8 cellular contexts compared by ENCODE assay signal in the genomic region with DNA sequence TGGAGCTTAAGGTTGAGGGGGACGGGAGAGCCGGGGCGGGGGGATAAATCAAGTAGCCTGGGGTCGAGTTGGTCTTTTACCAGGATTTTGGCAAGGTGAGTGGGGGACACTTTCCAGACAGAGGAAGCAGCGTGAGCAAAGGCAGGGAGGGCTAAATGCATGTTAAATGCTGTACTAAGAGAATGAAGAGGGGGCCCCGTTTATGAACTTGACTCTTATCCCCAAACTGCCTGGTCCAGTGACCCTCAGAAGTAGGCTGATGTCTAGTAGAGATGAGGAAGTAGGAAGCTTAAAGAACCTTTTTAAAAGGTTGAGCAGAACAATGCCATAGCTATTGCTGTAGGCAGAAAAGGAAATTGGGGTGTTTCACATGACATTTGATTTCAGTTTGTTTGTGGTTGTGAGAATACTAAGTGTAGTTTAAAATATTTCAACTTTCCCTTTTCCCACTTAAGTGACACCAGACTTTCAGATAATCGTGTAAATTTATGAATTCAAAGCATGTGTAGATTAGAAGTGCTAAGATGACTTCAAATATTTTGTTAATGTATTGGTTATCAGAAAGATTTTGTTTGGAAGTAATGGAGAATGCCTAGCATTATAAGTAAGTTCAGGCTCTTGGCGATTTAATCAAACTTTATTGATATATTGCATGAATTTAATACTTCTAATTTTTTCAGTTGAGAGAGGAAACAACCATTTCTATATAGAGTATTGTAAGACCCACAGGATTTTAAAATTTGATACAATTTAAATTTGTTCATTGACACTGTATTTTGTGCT. TPM values are rescaled to one million over a fixed set of nuclear protein-coding genes. Genes with fewer than 3 reads are reported as not detected.
DNase-seq lines count a peak whose midpoint lies in the region; ATAC-seq and TF ChIP-seq lines count a peak whose summit lies in the region.

No MANE protein-coding gene starts in this region.

- H3K4me1 ChIP-seq in left ventricle myocardium inferior, result peaks cover 72% of the 10 kb centered on the region
- H3K4me1 ChIP-seq in duodenal mucosa (ENCODE audit: control insufficient read depth in 1 of 2, insufficient read depth in 2 of 2, low read length in 2 of 2), result peaks cover 8 to 16% of the 10 kb centered on the region in 2 donors

- H3K36me3 ChIP-seq in left ventricle myocardium inferior (no peaks in the 10 kb centered on the region), SK-N-MC (ENCODE audit: insufficient read depth, low read length) (no peaks in the 10 kb centered on the region), duodenal mucosa (ENCODE audit: control insufficient read depth in 1 of 2, insufficient read depth in 2 of 2, low read length in 2 of 2) (no peaks in the 10 kb centered on the region)

- POLR2A ChIA-PET in naive thymus-derived CD8-positive, alpha-beta T cell (lab: Charles Lee), result interaction anchor here (0.9 to 4.7 kb wide), 8 partner anchors 10 to 655 kb away, joined by 3 to 74 read pairs (median 8); a partner anchor contains a TSS

- H3K9me3 ChIP-seq in left ventricle myocardium inferior (replicated peaks), result no peaks in the 10 kb centered on the region
- no peaks in the 10 kb centered on the region for H3K9me3 ChIP-seq in SK-N-MC (ENCODE audit: low read depth, low read length)
- no peaks in the 10 kb centered on the region for H3K9me3 ChIP-seq in duodenal mucosa (ENCODE audit: control insufficient read depth in 1 of 2, low read length in 2 of 2)

- peak overlapping the region; percentile 94 for H3K4me3 ChIP-seq in left ventricle myocardium inferior
- H3K4me3 ChIP-seq in SK-N-MC, result peak overlapping the region; percentile 96
- H3K4me3 ChIP-seq in duodenal mucosa (ENCODE audit: low read depth in 1 of 2, low read length in 2 of 2), result peak overlapping the region; percentile 76 to 78

- no peaks in the 10 kb centered on the region for H3K27me3 Mint-ChIP-seq in naive thymus-derived CD8-positive, alpha-beta T cell

- peak overlapping the region; percentile 70 for H3K9ac ChIP-seq in SK-N-MC (ENCODE audit: insufficient read length)
- peak overlapping the region; percentile 9 to 85 for H3K9ac ChIP-seq in duodenal mucosa (ENCODE audit: low read depth in 1 of 2, low read length in 2 of 2)

- peak; percentile 34 for ATAC-seq in HG03066 (IDR thresholded peaks at IDR 0.05; ENCODE audit: low read depth, unreplicated experiment)
- no peak for ATAC-seq in naive thymus-derived CD8-positive, alpha-beta T cell

- H3K27ac ChIP-seq in left ventricle myocardium inferior (replicated peaks) (peak overlapping the region; percentile 97), SK-N-MC (peak overlapping the region; percentile 73), duodenal mucosa (ENCODE audit: low read depth, low read length) (peak overlapping the region; percentile 90)

- H3K27me3 ChIP-seq in left ventricle myocardium inferior (ENCODE audit: low read depth) (no peaks in the 10 kb centered on the region), duodenal mucosa (ENCODE audit: control insufficient read depth in 1 of 2, insufficient read depth in 2 of 2, low read length in 2 of 2) (no peaks in the 10 kb centered on the region)

- no peak for TF ChIP-seq CTCF in left ventricle myocardium inferior (IDR thresholded peaks at IDR 0.05; ENCODE audit: borderline replicate concordance)

- H3K27ac Mint-ChIP-seq in naive thymus-derived CD8-positive, alpha-beta T cell, result peak overlapping the region; percentile 89 to 100 (median 98)

- no peak for DNase-seq in left ventricle myocardium inferior
- no peak for DNase-seq in cardiac septum (ENCODE audit: low spot score)
- no peak for DNase-seq in SK-N-MC (ENCODE audit: low read depth, low spot score)
- DNase-seq in naive thymus-derived CD8-positive, alpha-beta T cell, result peak in 5 of 10 donors; percentile 11 to 38 (median 28)
- DNase-seq in NCI-H1092 (lab: John Stamatoyannopoulos, UW), result no peak
- DNase-seq in DMS153 (lab: John Stamatoyannopoulos, UW), result no peak

- peaks cover 22 to 51% (median 43%) of the 10 kb centered on the region in 4 donors for H3K4me1 Mint-ChIP-seq in naive thymus-derived CD8-positive, alpha-beta T cell

- H3K4me3 Mint-ChIP-seq in naive thymus-derived CD8-positive, alpha-beta T cell, result peak overlapping the region; percentile 90 to 99 (median 96)

- H3K9me3 Mint-ChIP-seq in naive thymus-derived CD8-positive, alpha-beta T cell, result no peaks in the 10 kb centered on the region

- peaks cover 0 to 3% (median 0%) of the 10 kb centered on the region in 3 donors for H3K36me3 Mint-ChIP-seq in naive thymus-derived CD8-positive, alpha-beta T cell

- intact Hi-C loops in left ventricle myocardium inferior (cut with micrococcal nuclease), result no loop called here
- intact Hi-C loops in cardiac septum (cut with DNase I), result loop anchor here (5.0 kb wide), 1 partner anchor 294 kb away; no protein-coding TSS in a partner anchor

RNA-seq across cellular contexts. Expression of a gene that starts 1.8 kb away (rescaled TPM):
- 5.0 TPM for total RNA-seq in left ventricle myocardium inferior
- 5.7 TPM for total RNA-seq in cardiac septum
- 10 to 100 TPM; 27.1 to 28.8 TPM for total RNA-seq in naive thymus-derived CD8-positive, alpha-beta T cell
- polyA plus RNA-seq in naive thymus-derived CD8-positive, alpha-beta T cell, result 10 to 100 TPM; 12.5 to 20.0 (median 13.7) TPM
